Comparison of ENCODE assay signal across 9 cellular contexts in genomic region chr5:72378636-72379289, GRCh38. TPM values are rescaled to one million over a fixed set of nuclear protein-coding genes. Genes with fewer than 3 reads are reported as not detected.
A peak's percentile ranks its signal among the peaks of the same experiment; 100 is the strongest.
DNase-seq lines count a peak whose midpoint lies in the region; ATAC-seq, FAIRE-seq and TF ChIP-seq lines count a peak whose summit lies in the region.
"Had no signal": no experiment of that assay in that cellular context is flagged by ENCODE, and none has a peak within 500 bp of the region (broad histone marks: within the 10 kb centered on the region; RNA-seq: fewer than 3 reads in every experiment).

No MANE protein-coding gene starts in this region.

- peaks cover 0 to 16% (median 5%) of the 10 kb centered on the region in 5 donors for H3K27me3 Mint-ChIP-seq in naive thymus-derived CD4-positive, alpha-beta T cell

- peaks cover 9% of the 10 kb centered on the region for H3K4me1 ChIP-seq in GM12878 (ENCODE audit: control insufficient read depth, insufficient read depth, low read length)
- no peaks in the 10 kb centered on the region for H3K4me1 ChIP-seq in naive thymus-derived CD4-positive, alpha-beta T cell (ENCODE audit: control insufficient read depth in 2 of 2, insufficient read depth in 2 of 2, low read length in 2 of 2)

- H3K4me2 ChIP-seq in GM12878 (ENCODE audit: control insufficient read depth, insufficient read depth): no peak overlapping the region

- TF ChIP-seq RAD21 in GM12878 (IDR thresholded peaks at IDR 0.05; ENCODE audit: insufficient read depth, low read depth, low read length): no peak

- no peak overlapping the region for H3K27ac ChIP-seq in GM12878 (ENCODE audit: control insufficient read depth, insufficient read depth)
- no peak overlapping the region for H3K27ac ChIP-seq in naive thymus-derived CD4-positive, alpha-beta T cell (ENCODE audit: low read depth, low read length)

- peaks cover 0 to 17% (median 12%) of the 10 kb centered on the region in 5 donors for H3K36me3 Mint-ChIP-seq in naive thymus-derived CD4-positive, alpha-beta T cell

- in situ Hi-C loops in GM12878 (cut with MboI): loop anchor here (10.0 kb wide), 2 partner anchors 136 to 446 kb away; no protein-coding TSS in a partner anchor
- in situ Hi-C loops in GM13977 (cut with MboI; ENCODE audit: low pct_unique_long_range_greater_than_20kb, low sequenced_read_pairs, unreplicated experiment): no loop called here

- no peaks in the 10 kb centered on the region for H4K20me1 ChIP-seq in GM12878 (ENCODE audit: control insufficient read depth, insufficient read depth)

- RAD21 ChIA-PET in GM12878 (lab: Charles Lee; ENCODE audit: unreplicated experiment): interaction anchor here (0.8 to 2.1 kb wide), 5 partner anchors 13 to 145 kb away, joined by 3 to 8 read pairs (median 4); no protein-coding TSS in a partner anchor

- no peak for ATAC-seq in GM12878
- no peak for ATAC-seq in HG02571 (IDR thresholded peaks at IDR 0.05; ENCODE audit: unreplicated experiment)
- ATAC-seq in naive thymus-derived CD4-positive, alpha-beta T cell: no peak

- no peaks in the 10 kb centered on the region; the same call in 2 of the 3 replicates for H3K9me3 ChIP-seq in GM12878 (replicated peaks; ENCODE audit: control insufficient read depth, insufficient read depth, low read length)
- no peaks in the 10 kb centered on the region for H3K9me3 ChIP-seq in naive thymus-derived CD4-positive, alpha-beta T cell (ENCODE audit: control insufficient read depth in 2 of 3, low read length in 3 of 3)

- H2AFZ ChIP-seq in GM12878 (ENCODE audit: control insufficient read depth, low read depth, low read length): no peak overlapping the region

- no peaks in the 10 kb centered on the region for H3K36me3 ChIP-seq in GM12878 (ENCODE audit: control insufficient read depth in 2 of 2, insufficient read depth in 2 of 2, low read length in 1 of 2)
- H3K36me3 ChIP-seq in naive thymus-derived CD4-positive, alpha-beta T cell (ENCODE audit: control insufficient read depth in 2 of 3, insufficient read depth in 3 of 3, low read length in 3 of 3): no peaks in the 10 kb centered on the region

- peak; percentile 7 for DNase-seq in COLO668 (lab: John Stamatoyannopoulos, UW; ENCODE audit: unreplicated experiment)
- DNase-seq in NCI-H1436 (lab: John Stamatoyannopoulos, UW): peak; percentile 89
- DNase-seq in GM12878 (ENCODE audit: low read depth, low spot score): no peak
- peak; percentile 67 for DNase-seq in kidney glomerular epithelial cell (lab: John Stamatoyannopoulos, UW)
- DNase-seq in T-helper 1 cell: no peak
- no peak for DNase-seq in GM13977 (ENCODE audit: low spot score)
- no peak for DNase-seq in naive thymus-derived CD4-positive, alpha-beta T cell
- DNase-seq: KBM-7 had no signal

- TF ChIP-seq CTCF in GM12878 (IDR thresholded peaks at IDR 0.05 in 2 of 3, conservative IDR thresholded peaks at IDR 0.05 in 1 of 3; ENCODE audit: control insufficient read depth in 2 of 3, extremely low read depth in 1 of 3, insufficient read depth in 1 of 3, low read depth in 3 of 3, low read length in 3 of 3) (no peak), GM13977 (IDR thresholded peaks at IDR 0.05; ENCODE audit: extremely low read depth, insufficient read depth, missing control alignments) (no peak)

- TF ChIP-seq POLR2A in GM12878 (IDR thresholded peaks at IDR 0.05; ENCODE audit: low read depth, low read length): no peak

- peaks cover 0 to 4% (median 0%) of the 10 kb centered on the region in 11 donors for H3K9me3 Mint-ChIP-seq in naive thymus-derived CD4-positive, alpha-beta T cell

- no peaks in the 10 kb centered on the region for H3K79me2 ChIP-seq in GM12878 (ENCODE audit: control insufficient read depth, insufficient read depth, low read length)

- no peak overlapping the region for H3K4me3 ChIP-seq in GM12878
- H3K4me3 ChIP-seq in naive thymus-derived CD4-positive, alpha-beta T cell (ENCODE audit: low read length): no peak overlapping the region

- no peaks in the 10 kb centered on the region for H3K4me1 Mint-ChIP-seq in naive thymus-derived CD4-positive, alpha-beta T cell

- no peak overlapping the region for H3K27ac Mint-ChIP-seq in naive thymus-derived CD4-positive, alpha-beta T cell

- 75% methylated on average over 4 of the region's 4 CpGs for WGBS in GM12878 (ENCODE audit: insufficient coverage, insufficient replicate concordance, low lambda C conversion rate, missing lambda C conversion rate)

- POLR2A ChIA-PET in GM12878 (lab: Charles Lee): no interaction called here
- POLR2A ChIA-PET in naive thymus-derived CD4-positive, alpha-beta T cell (lab: Charles Lee): no interaction called here

- no peak overlapping the region for H3K4me3 Mint-ChIP-seq in naive thymus-derived CD4-positive, alpha-beta T cell

- H3K9ac ChIP-seq in GM12878 (ENCODE audit: control insufficient read depth, insufficient read depth, low read length): no peak overlapping the region

- no TSS peak for BruUV-seq in GM12878 (replicated peaks; lab: Mats Ljungman, UMichigan)

- SMC1A ChIA-PET in GM12878 (lab: Charles Lee; ENCODE audit: uncharacterized antibody, unreplicated experiment): interaction anchor here (1.2 to 3.8 kb wide), 6 partner anchors 9 to 145 kb away, joined by 3 to 23 read pairs (median 6); no protein-coding TSS in a partner anchor

- no peaks in the 10 kb centered on the region for H3K27me3 ChIP-seq in GM12878 (replicated peaks in 1 of 2; ENCODE audit: control insufficient read depth in 2 of 2, insufficient read depth in 2 of 2, low read length in 1 of 2)
- no peaks in the 10 kb centered on the region for H3K27me3 ChIP-seq in naive thymus-derived CD4-positive, alpha-beta T cell (ENCODE audit: control insufficient read depth in 2 of 2, insufficient read depth in 2 of 2, low read length in 2 of 2)

- CTCF ChIA-PET in GM12878 (lab: Yijun Ruan, JAX): interaction anchor here (1.0 to 3.0 kb wide), 7 partner anchors 10 to 438 kb away, joined by 3 to 17 read pairs (median 3); partner anchors contain the start of gene TNPO1
- CTCF ChIA-PET in naive thymus-derived CD4-positive, alpha-beta T cell (lab: Charles Lee): no interaction called here

- intact Hi-C loops in GM12878 (cut with micrococcal nuclease; ENCODE audit: unreplicated experiment): no loop called here
- intact Hi-C loops in naive thymus-derived CD4-positive, alpha-beta T cell (cut with micrococcal nuclease): no loop called here

- FAIRE-seq in GM12878 (lab: Jason Lieb, UNC): no peak

- TF ChIP-seq EP300 in GM12878 (IDR thresholded peaks at IDR 0.05; ENCODE audit: borderline replicate concordance in 1 of 2, control insufficient read depth in 1 of 2, low read depth in 2 of 2, low read length in 2 of 2): no peak

TF ChIP-seq in GM12878, 131 proteins besides CTCF, POLR2A, EP300 and RAD21 (continues in another document):
- no peak for TF ChIP-seq SUPT20H (IDR thresholded peaks at IDR 0.05; ENCODE audit: borderline replicate concordance, control insufficient read depth, low read depth, low read length)

RNA-seq across cellular contexts. Expression of gene PTCD2, which starts 58.6 kb away (rescaled TPM):
- total RNA-seq in GM12878 (2013; cell fraction: nucleolus; rRNA removed): 37.6 and 44.3 TPM in 2 replicates
- total RNA-seq in GM12878 (2014; rRNA removed) (10.5 and 13.1 TPM in 2 replicates), GM12878 (2014; rRNA removed; fragmentation: Illumina TruSeq; extraction: Trizol) (8.7 and 9.9 TPM in 2 replicates), GM12878 (2021) (13.6 and 14.7 TPM in 2 replicates)
- polyA plus RNA-seq in GM12878 (2011; ENCODE audit: low read depth): 4.2 TPM
- polyA plus RNA-seq in GM12878 (2011; rRNA removed) (14.8 and 17.9 TPM in 2 replicates), GM12878 (2014; fragmentation: Illumina TruSeq; extraction: Trizol) (12.0 and 12.4 TPM in 2 replicates), GM12878 (2014; fragmentation: Nextera tagmentation; extraction: Ambion mirVana) (10 to 100 TPM in 1 of 2 experiments, 1 to 10 TPM in 1; 9.1 to 11.0 TPM), GM12878 (2014; rRNA removed) (10.2 and 12.8 TPM in 2 replicates), GM12878 (2016; fragmentation: Nextera tagmentation; extraction: Ambion mirVana) (10 to 100 TPM; 11.8 to 15.0 TPM)
- polyA plus RNA-seq in GM12878 (2011; cell fraction: cytosol; rRNA removed): 8.3 and 9.0 TPM in 2 replicates
- 21.8 and 22.2 TPM in 2 replicates for polyA plus RNA-seq in GM12878 (2011; cell fraction: nucleus; rRNA removed)
- 4.1 and 6.9 TPM in 2 replicates for polyA plus RNA-seq in GM12878 (2012)
- 12.6 and 14.7 TPM in 2 replicates for polyA minus RNA-seq in GM12878 (2011; rRNA and poly(A)+ RNA removed)
- polyA minus RNA-seq in GM12878 (2011; cell fraction: cytosol; rRNA and poly(A)+ RNA removed): 3.7 and 3.9 TPM in 2 replicates
- polyA minus RNA-seq in GM12878 (2011; cell fraction: nucleus; rRNA and poly(A)+ RNA removed): 10.6 and 17.6 TPM in 2 replicates
- 10 to 100 TPM in 3 of 5 experiments, 1 to 10 TPM in 2; 5.0 to 12.6 (median 11.2) TPM for total RNA-seq in naive thymus-derived CD4-positive, alpha-beta T cell
- 1 to 10 TPM; 3.7 to 6.0 TPM for polyA plus RNA-seq in naive thymus-derived CD4-positive, alpha-beta T cell

RNA-seq across cellular contexts. Expression of gene MRPS27, which starts 58.7 kb away (rescaled TPM):
- total RNA-seq in GM12878 (2013; cell fraction: nucleolus; rRNA removed): 151 and 157 TPM in 2 replicates
- total RNA-seq in GM12878 (2014; rRNA removed): 113 and 117 TPM in 2 replicates
- 114 and 119 TPM in 2 replicates for total RNA-seq in GM12878 (2014; rRNA removed; fragmentation: Illumina TruSeq; extraction: Trizol)
- total RNA-seq in GM12878 (2021): 95.3 and 96.1 TPM in 2 replicates
- 40.3 TPM for polyA plus RNA-seq in GM12878 (2011; ENCODE audit: low read depth)
- 128 and 139 TPM in 2 replicates for polyA plus RNA-seq in GM12878 (2011; rRNA removed)
- 92.2 and 96.2 TPM in 2 replicates for polyA plus RNA-seq in GM12878 (2011; cell fraction: cytosol; rRNA removed)
- 68.8 and 72.8 TPM in 2 replicates for polyA plus RNA-seq in GM12878 (2011; cell fraction: nucleus; rRNA removed)
- 46.0 and 55.8 TPM in 2 replicates for polyA plus RNA-seq in GM12878 (2012)
- 125 and 140 TPM in 2 replicates for polyA plus RNA-seq in GM12878 (2014; fragmentation: Illumina TruSeq; extraction: Trizol)
- 10 to 100 TPM; 61.0 to 88.9 TPM for polyA plus RNA-seq in GM12878 (2014; fragmentation: Nextera tagmentation; extraction: Ambion mirVana)
- polyA plus RNA-seq in GM12878 (2014; rRNA removed): 84.7 and 89.9 TPM in 2 replicates
- polyA plus RNA-seq in GM12878 (2016; fragmentation: Nextera tagmentation; extraction: Ambion mirVana): 10 to 100 TPM; 77.1 to 80.0 TPM
- polyA minus RNA-seq in GM12878 (2011; rRNA and poly(A)+ RNA removed): 98.5 and 103 TPM in 2 replicates
- polyA minus RNA-seq in GM12878 (2011; cell fraction: cytosol; rRNA and poly(A)+ RNA removed): 41.7 and 54.2 TPM in 2 replicates
- 55.2 and 96.8 TPM in 2 replicates for polyA minus RNA-seq in GM12878 (2011; cell fraction: nucleus; rRNA and poly(A)+ RNA removed)
- 10 to 100 TPM; 36.6 to 54.0 (median 39.5) TPM for total RNA-seq in naive thymus-derived CD4-positive, alpha-beta T cell
- polyA plus RNA-seq in naive thymus-derived CD4-positive, alpha-beta T cell: 10 to 100 TPM; 35.2 to 48.7 TPM

Comparison
In these comparisons a context has a peak if more than half of its experiments do, and no peak if none do; other contexts are left out.
1. DNase-seq: peak in COLO668 (single experiment), NCI-H1436 (single experiment) and kidney glomerular epithelial cell (single experiment); none in GM12878 (single experiment), T-helper 1 cell (0 of 5), GM13977 (single experiment) and naive thymus-derived CD4-positive, alpha-beta T cell (0 of 9).